ENCODE assay signal across 8 cellular contexts in the genomic region with DNA sequence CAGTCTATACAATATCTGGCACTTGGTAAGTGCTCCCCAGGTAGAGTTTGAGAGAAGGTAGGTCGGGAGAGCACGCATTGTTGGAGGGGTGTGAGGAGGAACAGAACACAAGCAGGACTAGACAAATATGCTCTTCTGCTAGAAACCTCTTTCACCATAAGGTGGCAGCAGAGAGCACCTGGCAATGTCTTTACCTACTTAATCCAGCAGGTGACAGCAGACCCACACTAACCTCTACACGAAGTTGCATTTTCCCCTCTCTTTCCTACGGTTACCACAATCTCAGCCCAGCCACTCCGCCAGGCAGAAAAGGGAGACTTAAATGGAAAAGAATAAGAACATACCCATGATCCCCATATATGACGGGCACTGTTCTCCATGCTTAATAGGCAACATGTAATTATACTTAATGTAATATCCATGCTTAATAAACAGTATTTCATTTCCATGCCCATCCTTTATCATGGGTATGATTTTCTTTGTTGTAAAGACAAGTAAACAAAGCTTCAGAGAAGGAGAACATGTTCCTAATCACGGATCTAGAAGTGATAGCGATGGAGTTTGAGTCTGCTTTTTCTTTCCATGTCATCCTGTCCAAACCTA. TPM values are rescaled to one million over a fixed set of nuclear protein-coding genes. Genes with fewer than 3 reads are reported as not detected.
DNase-seq lines count a peak whose midpoint lies in the region; ATAC-seq and TF ChIP-seq lines count a peak whose summit lies in the region.

No MANE protein-coding gene starts in this region.

- H3K4me3 ChIP-seq in lower leg skin (ENCODE audit: low read depth, poor library complexity, severe bottlenecking): no peak overlapping the region

- intact Hi-C loops in lower leg skin (cut with DNase I; ENCODE audit: low total_unique reads): loop anchor here (2.0 kb wide), 1 partner anchor 163 kb away; a partner anchor contains a TSS

- DNase-seq in DMS53 (lab: John Stamatoyannopoulos, UW) (peak; percentile 79), NCI-H748 (lab: John Stamatoyannopoulos, UW; ENCODE audit: unreplicated experiment) (peak; percentile 80), dermis microvascular lymphatic vessel endothelial cell (ENCODE audit: low read depth in 2 of 2) (peak; percentile 77 to 86), lower leg skin (ENCODE audit: low spot score in 2 of 2) (peak; percentile 86 to 94)
- DNase-seq in activated CD4-positive, alpha-beta T cell treated with anti-CD3 and anti-CD28 coated beads, Interleukin-2, amount 50 U/mL, for 24 hours (ENCODE audit: low read depth in 1 of 2, low spot score in 1 of 2): peak; percentile 36 to 73
- peak; percentile 51 for DNase-seq in stimulated activated CD8-positive, alpha-beta memory T cell treated with anti-CD3 and anti-CD28 coated beads, Interleukin-12 subunit alpha, Interleukin-12 subunit beta, amount 100 ng/mL, for 1 hour (ENCODE audit: low read depth)

- TF ChIP-seq CTCF in lower leg skin (IDR thresholded peaks at IDR 0.05): peak in 2 of 3 donors; percentile 99 to 100

- no peak for TF ChIP-seq POLR2A in lower leg skin (IDR thresholded peaks at IDR 0.05)

- ATAC-seq in HG03135 (IDR thresholded peaks at IDR 0.05; ENCODE audit: unreplicated experiment) (peak; percentile 66), HG03097 (IDR thresholded peaks at IDR 0.05; ENCODE audit: low FRiP score, unreplicated experiment) (no peak)

- 9 to 11% methylated on average over 8 of the region's 8 CpGs for WGBS in lower leg skin, 2 donors

RNA-seq across cellular contexts. Expression of a gene that starts 55.1 kb away (rescaled TPM):
- total RNA-seq in dermis microvascular lymphatic vessel endothelial cell (67.7 and 102 TPM in 2 replicates), lower leg skin (10 to 100 TPM in 2 of 4 donors, 1 to 10 TPM in 2; 1.8 to 13.1 (median 7.0) TPM)
